ENCODE assay signal across 1 cellular context in genomic region chr15:84773716-84774115, GRCh38.
TF ChIP-seq lines count a peak whose summit lies in the region.

No MANE protein-coding gene starts in this region.

TF ChIP-seq in K562, 482 proteins besides CTCF, POLR2A, EP300 and RAD21:
- TF ChIP-seq AFF1 (IDR thresholded peaks at IDR 0.05; ENCODE audit: low read depth in 1 of 2, partially characterized antibody in 2 of 2) (no peak), ZNF586 (CRISPR knock-in tag; conservative IDR thresholded peaks at IDR 0.05) (no peak), ZNF224 (CRISPR knock-in tag; IDR thresholded peaks at IDR 0.05) (no peak), NFATC3 (IDR thresholded peaks at IDR 0.05) (no peak), POLR3A (IDR thresholded peaks at IDR 0.05; ENCODE audit: borderline replicate concordance, extremely low read depth, insufficient read depth, insufficient read length) (no peak), ZNF12 (CRISPR knock-in tag; IDR thresholded peaks at IDR 0.05) (no peak), PHB (CRISPR knock-in tag; IDR thresholded peaks at IDR 0.05) (no peak), TRIM25 (IDR thresholded peaks at IDR 0.05; ENCODE audit: borderline replicate concordance) (no peak), SMAD3 (CRISPR knock-in tag; conservative IDR thresholded peaks at IDR 0.05) (no peak), ESRRB (CRISPR knock-in tag; IDR thresholded peaks at IDR 0.05; ENCODE audit: borderline replicate concordance) (no peak), SREBF1 (IDR thresholded peaks at IDR 0.05; ENCODE audit: borderline replicate concordance, low read depth, low read length) (no peak)
